ENCODE assay signal across 18 cellular contexts in genomic region chr10:11895108-11895466, GRCh38.
"Had no signal": no experiment of that assay in that cellular context is flagged by ENCODE, and none has a peak within 500 bp of the region (broad histone marks: within the 10 kb centered on the region; RNA-seq: fewer than 3 reads in every experiment).

No MANE protein-coding gene starts in this region.

- DNase-seq: effector memory CD4-positive, alpha-beta T cell; hippocampal formation; kidney glomerular epithelial cell; naive thymus-derived CD4-positive, alpha-beta T cell; nephron progenitor cell; stimulated activated CD4-positive, alpha-beta T cell treated with anti-CD3 and anti-CD28 coated beads, Interleukin-2, amount 100 ng/mL, for 24 hours; stimulated activated CD4-positive, alpha-beta T cell treated with anti-CD3 and anti-CD28 coated beads, Interleukin-4, amount 100 ng/mL, for 4 hours; stimulated activated naive B cell treated with anti-CD40 and anti-IgM and Interleukin-4, amounts not matched to agents 10 μg/mL and 1 μg/mL and 100 μg/mL, for 72 hours; stimulated activated naive CD8-positive, alpha-beta T cell treated with anti-CD3 and anti-CD28 coated beads, Interleukin-15, amount 100 ng/mL, for 72 hours; transverse colon had no signal

- H3K36me3 Mint-ChIP-seq: naive thymus-derived CD4-positive, alpha-beta T cell; stimulated activated naive B cell treated with anti-CD40 and anti-IgM and Interleukin-4, amounts not matched to agents 10 μg/mL and 1 μg/mL and 100 μg/mL, for 72 hours had no signal

- FAIRE-seq: endometrium, frontal cortex, islet of Langerhans had no signal

- H3K27me3 Mint-ChIP-seq: naive thymus-derived CD4-positive, alpha-beta T cell; stimulated activated naive B cell treated with anti-CD40 and anti-IgM and Interleukin-4, amounts not matched to agents 10 μg/mL and 1 μg/mL and 100 μg/mL, for 72 hours; stimulated activated naive CD8-positive, alpha-beta T cell treated with anti-CD3 and anti-CD28 coated beads, Interleukin-15, amount 100 ng/mL, for 72 hours had no signal

- H3K4me3 Mint-ChIP-seq: naive thymus-derived CD4-positive, alpha-beta T cell; nephron progenitor cell; stimulated activated naive B cell treated with anti-CD40 and anti-IgM and Interleukin-4, amounts not matched to agents 10 μg/mL and 1 μg/mL and 100 μg/mL, for 72 hours; stimulated activated naive CD8-positive, alpha-beta T cell treated with anti-CD3 and anti-CD28 coated beads, Interleukin-15, amount 100 ng/mL, for 72 hours had no signal

- H3K9me3 ChIP-seq: heart left ventricle, neutrophil, thoracic aorta, transverse colon had no signal

- H3K4me1 Mint-ChIP-seq: naive thymus-derived CD4-positive, alpha-beta T cell; stimulated activated naive B cell treated with anti-CD40 and anti-IgM and Interleukin-4, amounts not matched to agents 10 μg/mL and 1 μg/mL and 100 μg/mL, for 72 hours; stimulated activated naive CD8-positive, alpha-beta T cell treated with anti-CD3 and anti-CD28 coated beads, Interleukin-15, amount 100 ng/mL, for 72 hours had no signal

- H3K27ac ChIP-seq: heart left ventricle, neutrophil, thoracic aorta, transverse colon had no signal

- H3K36me3 ChIP-seq: heart left ventricle, neutrophil, thoracic aorta, transverse colon had no signal

- ATAC-seq: esophagus mucosa; heart left ventricle; naive thymus-derived CD4-positive, alpha-beta T cell; sciatic nerve; stimulated activated naive B cell treated with anti-CD40 and anti-IgM and Interleukin-4, amounts not matched to agents 10 μg/mL and 1 μg/mL and 100 μg/mL, for 72 hours; stimulated activated naive CD8-positive, alpha-beta T cell treated with anti-CD3 and anti-CD28 coated beads, Interleukin-15, amount 100 ng/mL, for 72 hours had no signal

- H3K9me3 Mint-ChIP-seq: naive thymus-derived CD4-positive, alpha-beta T cell; nephron progenitor cell; stimulated activated naive B cell treated with anti-CD40 and anti-IgM and Interleukin-4, amounts not matched to agents 10 μg/mL and 1 μg/mL and 100 μg/mL, for 72 hours; stimulated activated naive CD8-positive, alpha-beta T cell treated with anti-CD3 and anti-CD28 coated beads, Interleukin-15, amount 100 ng/mL, for 72 hours had no signal

- H3K27ac Mint-ChIP-seq: naive thymus-derived CD4-positive, alpha-beta T cell; nephron progenitor cell; stimulated activated naive B cell treated with anti-CD40 and anti-IgM and Interleukin-4, amounts not matched to agents 10 μg/mL and 1 μg/mL and 100 μg/mL, for 72 hours; stimulated activated naive CD8-positive, alpha-beta T cell treated with anti-CD3 and anti-CD28 coated beads, Interleukin-15, amount 100 ng/mL, for 72 hours had no signal

- H3K4me3 ChIP-seq: heart left ventricle, thoracic aorta, transverse colon had no signal

- H3K4me1 ChIP-seq: heart left ventricle, transverse colon had no signal

- H3K27me3 ChIP-seq: heart left ventricle, neutrophil, transverse colon had no signal
